ENCODE assay signal across 15 cellular contexts in genomic region chr2:30964334-30964733, GRCh38.
DNase-seq lines count a peak whose midpoint lies in the region; TF ChIP-seq lines count a peak whose summit lies in the region.
"Had no signal": no experiment of that assay in that cellular context is flagged by ENCODE, and none has a peak within 500 bp of the region (broad histone marks: within the 10 kb centered on the region; RNA-seq: fewer than 3 reads in every experiment).

No MANE protein-coding gene starts in this region.

- intact Hi-C loops in MCF 10A (cut with micrococcal nuclease): no loop called here

- peaks cover under 1 to 86% (median 64%) of the 10 kb centered on the region in 10 experiments; a peak in 18 of 20 replicates for H3K4me1 ChIP-seq in BLaER1 treated with 17β-estradiol and CSF1 and Interleukin-3, amounts not matched to agents 10 nM and 100 nM
- H3K4me1 ChIP-seq in endodermal cell (ENCODE audit: control insufficient read depth, insufficient read depth, low read length): no peaks in the 10 kb centered on the region
- H3K4me1 ChIP-seq: Caco-2 had no signal

- peak overlapping the region in 3 of 11 experiments; percentile 15 to 32 (median 26); a peak in 2 of 22 replicates for H3K9ac ChIP-seq in BLaER1 treated with 17β-estradiol and CSF1 and Interleukin-3, amounts not matched to agents 10 nM and 100 nM
- H3K9ac ChIP-seq in endodermal cell (ENCODE audit: extremely low read depth, low read length, poor library complexity, severe bottlenecking): no peak overlapping the region

- DNase-seq in NCI-H1436 (lab: John Stamatoyannopoulos, UW) (peak; percentile 46), NCI-H1436 treated with DMSO at 0.1 percent for 48 hours (lab: John Stamatoyannopoulos, UW) (no peak), NCI-H345 treated with DMSO at 0.1 percent for 48 hours (lab: John Stamatoyannopoulos, UW; ENCODE audit: unreplicated experiment) (peak; percentile 78), endodermal cell (no peak), kidney glomerular epithelial cell (lab: John Stamatoyannopoulos, UW) (no peak), MCF 10A (ENCODE audit: unreplicated experiment) (no peak), NCI-H1105 treated with DMSO at 0.1 percent for 48 hours (lab: John Stamatoyannopoulos, UW) (no peak)
- DNase-seq: 8988T; C1 segment of cervical spinal cord; Caco-2; CD4-positive, CD25-positive, alpha-beta regulatory T cell; CD8-positive, alpha-beta memory T cell; GOT3; H7 had no signal

- H3K4me3 ChIP-seq in BLaER1 treated with 17β-estradiol and CSF1 and Interleukin-3, amounts not matched to agents 10 nM and 100 nM: no peak overlapping the region
- no peak overlapping the region for H3K4me3 ChIP-seq in endodermal cell (ENCODE audit: low read length)

- peak overlapping the region in 9 of 11 experiments; percentile 7 to 82 (median 71); a peak in 17 of 22 replicates for H3K4me2 ChIP-seq in BLaER1 treated with 17β-estradiol and CSF1 and Interleukin-3, amounts not matched to agents 10 nM and 100 nM

- H3K9me3 Mint-ChIP-seq in endodermal cell (no peaks in the 10 kb centered on the region), MCF 10A (ENCODE audit: unreplicated experiment) (no peaks in the 10 kb centered on the region)
- H3K9me3 Mint-ChIP-seq: CD4-positive, CD25-positive, alpha-beta regulatory T cell; CD8-positive, alpha-beta memory T cell had no signal

- CTCF ChIA-PET in MCF 10A (lab: Yijun Ruan, JAX): no interaction called here

- peaks cover 40 to 100% (median 74%) of the 10 kb centered on the region in 11 experiments for H3K36me3 ChIP-seq in BLaER1 treated with 17β-estradiol and CSF1 and Interleukin-3, amounts not matched to agents 10 nM and 100 nM
- no peaks in the 10 kb centered on the region for H3K36me3 ChIP-seq in endodermal cell (ENCODE audit: control insufficient read depth, insufficient read depth, low read length)

- peak overlapping the region in 6 of 11 experiments; percentile 3 to 65 (median 50); a peak in 9 of 22 replicates for H3K27ac ChIP-seq in BLaER1 treated with 17β-estradiol and CSF1 and Interleukin-3, amounts not matched to agents 10 nM and 100 nM
- H3K27ac ChIP-seq in endodermal cell (ENCODE audit: low read depth, low read length): no peak overlapping the region

- H3K9me3 ChIP-seq in BLaER1 treated with 17β-estradiol and CSF1 and Interleukin-3, amounts not matched to agents 10 nM and 100 nM (replicated peaks in 1 of 11): no peaks in the 10 kb centered on the region
- H3K9me3 ChIP-seq in endodermal cell (ENCODE audit: control insufficient read depth, low read length): no peaks in the 10 kb centered on the region
- H3K9me3 ChIP-seq: Caco-2 had no signal

- peaks cover 0 to 58% (median 12%) of the 10 kb centered on the region in 11 experiments; a peak in 12 of 22 replicates for H4K20me1 ChIP-seq in BLaER1 treated with 17β-estradiol and CSF1 and Interleukin-3, amounts not matched to agents 10 nM and 100 nM

- H3K36me3 Mint-ChIP-seq in endodermal cell (ENCODE audit: low read depth) (no peaks in the 10 kb centered on the region), MCF 10A (ENCODE audit: insufficient read depth, unreplicated experiment) (no peaks in the 10 kb centered on the region)
- H3K36me3 Mint-ChIP-seq: CD4-positive, CD25-positive, alpha-beta regulatory T cell; CD8-positive, alpha-beta memory T cell had no signal

- 94 to 100% methylated on average over 6 of the region's 6 CpGs for WGBS in endodermal cell (ENCODE audit: insufficient coverage in 1 of 2, insufficient read length in 1 of 2), 2 experiments

- H3K27me3 ChIP-seq in BLaER1 treated with 17β-estradiol and CSF1 and Interleukin-3, amounts not matched to agents 10 nM and 100 nM: no peaks in the 10 kb centered on the region
- H3K27me3 ChIP-seq in endodermal cell (ENCODE audit: control insufficient read depth, insufficient read depth, low read length, poor library complexity, severe bottlenecking): no peaks in the 10 kb centered on the region

- H3K4me3 Mint-ChIP-seq in endodermal cell: no peak overlapping the region
- H3K4me3 Mint-ChIP-seq in MCF 10A (ENCODE audit: unreplicated experiment): no peak overlapping the region
- H3K4me3 Mint-ChIP-seq: CD4-positive, CD25-positive, alpha-beta regulatory T cell; CD8-positive, alpha-beta memory T cell had no signal

- no peaks in the 10 kb centered on the region for H3K4me1 Mint-ChIP-seq in endodermal cell
- H3K4me1 Mint-ChIP-seq in MCF 10A (ENCODE audit: insufficient read depth, unreplicated experiment): no peaks in the 10 kb centered on the region
- H3K4me1 Mint-ChIP-seq: CD4-positive, CD25-positive, alpha-beta regulatory T cell; CD8-positive, alpha-beta memory T cell had no signal

- BruUV-seq in MCF 10A (replicated peaks; lab: Mats Ljungman, UMichigan): no TSS peak

- H3K27ac Mint-ChIP-seq in endodermal cell: peak overlapping the region; percentile 25
- H3K27ac Mint-ChIP-seq in MCF 10A (ENCODE audit: low read depth, unreplicated experiment): no peak overlapping the region
- H3K27ac Mint-ChIP-seq: CD4-positive, CD25-positive, alpha-beta regulatory T cell; CD8-positive, alpha-beta memory T cell had no signal

- POLR2A ChIA-PET in MCF 10A (lab: Yijun Ruan, JAX): no interaction called here

- H3K27me3 Mint-ChIP-seq in endodermal cell (ENCODE audit: insufficient read depth): peaks cover 1% of the 10 kb centered on the region
- H3K27me3 Mint-ChIP-seq in MCF 10A (ENCODE audit: insufficient read depth, unreplicated experiment): peaks cover 8% of the 10 kb centered on the region

- TF ChIP-seq CTCF in endodermal cell (conservative IDR thresholded peaks at IDR 0.05): no peak
- TF ChIP-seq CTCF in MCF 10A (IDR thresholded peaks at IDR 0.05; ENCODE audit: unreplicated experiment): no peak

Comparison
In these comparisons a context has a peak if more than half of its experiments do, and no peak if none do; other contexts are left out.
1. DNase-seq: peak in NCI-H1436 (single experiment) and NCI-H345 treated with DMSO at 0.1 percent for 48 hours (single experiment); none in NCI-H1436 treated with DMSO at 0.1 percent for 48 hours (single experiment), endodermal cell (single experiment), kidney glomerular epithelial cell (single experiment), MCF 10A (single experiment) and NCI-H1105 treated with DMSO at 0.1 percent for 48 hours (single experiment).